11 cellular contexts compared by ENCODE assay signal in genomic region chr14:37584211-37585100, GRCh38. TPM values are rescaled to one million over a fixed set of nuclear protein-coding genes. Genes with fewer than 3 reads are reported as not detected.
DNase-seq lines count a peak whose midpoint lies in the region; ATAC-seq and TF ChIP-seq lines count a peak whose summit lies in the region.
"Had no signal": no experiment of that assay in that cellular context is flagged by ENCODE, and none has a peak within 500 bp of the region (broad histone marks: within the 10 kb centered on the region; RNA-seq: fewer than 3 reads in every experiment).

No MANE protein-coding gene starts in this region.

- 4 to 14% (median 12%) methylated on average over 41 to 62 of the region's 62 CpGs for WGBS in stomach, 5 donors

- ATAC-seq in RWPE2 (ENCODE audit: low read depth) (peak; percentile 6; the same call in 2 of the 3 replicates), HG03460 (IDR thresholded peaks at IDR 0.05; ENCODE audit: unreplicated experiment) (no peak)
- ATAC-seq: stimulated activated naive CD8-positive, alpha-beta T cell treated with anti-CD3 and anti-CD28 coated beads, Interleukin-15, Interleukin-2, amounts not matched to agents 100 U/mL and 50 U/mL, for 24 hours had no signal

- TF ChIP-seq CTCF in RWPE2 (IDR thresholded peaks at IDR 0.05; ENCODE audit: poor library complexity, severe bottlenecking) (no peak), stomach (IDR thresholded peaks at IDR 0.05) (no peak)

- H3K4me3 ChIP-seq in RWPE2 (ENCODE audit: severe bottlenecking) (peak overlapping the region; percentile 30), stomach (peak overlapping the region; percentile 28 to 50 (median 40))

- peaks cover 8% of the 10 kb centered on the region for H3K36me3 ChIP-seq in RWPE2 (ENCODE audit: low read depth)
- no peaks in the 10 kb centered on the region for H3K36me3 ChIP-seq in stomach

- H3K27me3 ChIP-seq in RWPE2 (ENCODE audit: insufficient read depth, poor library complexity, severe bottlenecking) (no peaks in the 10 kb centered on the region), stomach (peaks cover 18 to 73% (median 47%) of the 10 kb centered on the region in 3 donors)

- H3K27ac ChIP-seq in RWPE2 (ENCODE audit: poor library complexity, severe bottlenecking) (peak overlapping the region; percentile 93), stomach (peak overlapping the region; percentile 86 to 98 (median 92))

- DNase-seq in NCI-H2081 (lab: John Stamatoyannopoulos, UW) (peak; percentile 47 to 55), NCI-H2081 treated with DMSO at 0.1 percent for 48 hours (lab: John Stamatoyannopoulos, UW) (no peak), RWPE2 (ENCODE audit: low spot score) (peak; percentile 73), left kidney (ENCODE audit: low read depth, low spot score) (peak; percentile 56), stomach (peak; percentile 61), COLO829 (ENCODE audit: low spot score) (no peak), SIG-M5 (lab: John Stamatoyannopoulos, UW) (no peak)
- DNase-seq: activated T-cell treated with anti-CD3 and anti-CD28 coated beads, Interleukin-2, amount 50 U/mL, for 1 hour; stimulated activated naive CD8-positive, alpha-beta T cell treated with anti-CD3 and anti-CD28 coated beads, Interleukin-15, Interleukin-2, amounts not matched to agents 100 U/mL and 50 U/mL, for 24 hours had no signal

- H3K4me1 ChIP-seq in RWPE2 (ENCODE audit: insufficient read depth, poor library complexity, severe bottlenecking) (peaks cover 64% of the 10 kb centered on the region), stomach (peaks cover 18 to 36% (median 27%) of the 10 kb centered on the region in 4 donors)

- no peak for TF ChIP-seq EP300 in stomach (IDR thresholded peaks at IDR 0.05)

- no peak for TF ChIP-seq POLR2A in stomach (IDR thresholded peaks at IDR 0.05)

- H3K9me3 ChIP-seq in RWPE2 (ENCODE audit: severe bottlenecking): no peaks in the 10 kb centered on the region
- no peaks in the 10 kb centered on the region for H3K9me3 ChIP-seq in stomach

- intact Hi-C loops in stomach (cut with DNase I; ENCODE audit: low total_unique reads): no loop called here

RNA-seq across cellular contexts. Expression of gene FOXA1, which starts 10.6 kb away (rescaled TPM):
- total RNA-seq in stomach: 100 to 1,000 TPM in 2 of 5 donors, 10 to 100 TPM in 2, under 1 TPM in 1; 0.58 to 147 (median 70.5) TPM
- 10 to 100 TPM; 17.4 to 29.4 (median 24.3) TPM for polyA plus RNA-seq in stomach
- total RNA-seq: fibroblast of villous mesenchyme had no signal

RNA-seq across cellular contexts. Expression of gene TTC6, which starts 11.0 kb away (rescaled TPM):
- 100 to 1,000 TPM in 1 of 5 donors, 10 to 100 TPM in 4; 20.6 to 184 (median 22.8) TPM for total RNA-seq in stomach
- 1 to 10 TPM in 2 of 3 donors, under 1 TPM in 1; 0.92 to 8.5 (median 8.3) TPM for polyA plus RNA-seq in stomach

Comparison
In these comparisons a context has a peak if more than half of its experiments do, and no peak if none do; other contexts are left out.
1. DNase-seq: peak in NCI-H2081 (2 of 2), RWPE2 (single experiment), left kidney (single experiment) and stomach (single experiment); none in NCI-H2081 treated with DMSO at 0.1 percent for 48 hours (single experiment), COLO829 (single experiment) and SIG-M5 (single experiment).